8 cellular contexts compared by ENCODE assay signal in genomic region chr17:59620518-59621259, GRCh38. TPM values are rescaled to one million over a fixed set of nuclear protein-coding genes. Genes with fewer than 3 reads are reported as not detected.
DNase-seq lines count a peak whose midpoint lies in the region; ATAC-seq and TF ChIP-seq lines count a peak whose summit lies in the region.

No MANE protein-coding gene starts in this region.

- intact Hi-C loops in esophagus muscularis mucosa (cut with DNase I) = no loop called here

- peak; percentile 13 for TF ChIP-seq POLR2A in esophagus muscularis mucosa (IDR thresholded peaks at IDR 0.05; ENCODE audit: low read depth)

- H3K9me3 ChIP-seq in OCI-LY1 (ENCODE audit: low read length) (no peaks in the 10 kb centered on the region), esophagus muscularis mucosa (no peaks in the 10 kb centered on the region)

- H3F3A ChIP-seq in OCI-LY1 (ENCODE audit: insufficient read depth, low read length) = no peaks in the 10 kb centered on the region

- H3K27ac Mint-ChIP-seq in natural killer cell treated with Interleukin-12 subunit alpha and Interleukin-12 subunit beta and Interleukin-15 and Interleukin-18, amount 100 ng/mL, for 72 hours = peak overlapping the region; percentile 100

- H3K4me1 Mint-ChIP-seq in natural killer cell treated with Interleukin-12 subunit alpha and Interleukin-12 subunit beta and Interleukin-15 and Interleukin-18, amount 100 ng/mL, for 72 hours (ENCODE audit: low read depth in 2 of 2) = peaks cover 32 to 50% of the 10 kb centered on the region in 2 donors

- TF ChIP-seq CTCF in OCI-LY1 (IDR thresholded peaks at IDR 0.05; ENCODE audit: low read length) (no peak), esophagus muscularis mucosa (IDR thresholded peaks at IDR 0.05) (no peak)

- H3K4me3 Mint-ChIP-seq in natural killer cell treated with Interleukin-12 subunit alpha and Interleukin-12 subunit beta and Interleukin-15 and Interleukin-18, amount 100 ng/mL, for 72 hours = peak overlapping the region; percentile 99

- no peak for TF ChIP-seq EP300 in esophagus muscularis mucosa (IDR thresholded peaks at IDR 0.05)

- DNase-seq in AG08395 (ENCODE audit: low spot score) = peak; percentile 26
- peak; percentile 47 for DNase-seq in H4 (ENCODE audit: low spot score)
- peak; percentile 66 to 68 for DNase-seq in activated T-cell treated with anti-CD3 and anti-CD28 coated beads, Interleukin-2, amount 50 U/mL, for 48 hours
- no peak for DNase-seq in esophagus muscularis mucosa (ENCODE audit: extremely low spot score)
- peak; percentile 65 for DNase-seq in natural killer cell treated with Interleukin-12 subunit alpha and Interleukin-12 subunit beta and Interleukin-15 and Interleukin-18, amount 100 ng/mL, for 72 hours (ENCODE audit: low spot score)
- DNase-seq in superior temporal gyrus (ENCODE audit: extremely low spot score) = peak; percentile 38
- DNase-seq in hippocampal formation (lab: John Stamatoyannopoulos, UW) = no peak

- H3K36me3 Mint-ChIP-seq in natural killer cell treated with Interleukin-12 subunit alpha and Interleukin-12 subunit beta and Interleukin-15 and Interleukin-18, amount 100 ng/mL, for 72 hours = peaks cover 10% of the 10 kb centered on the region

- H3K36me3 ChIP-seq in OCI-LY1 (ENCODE audit: insufficient read depth, low read length) (peaks cover 35% of the 10 kb centered on the region), esophagus muscularis mucosa (no peaks in the 10 kb centered on the region)

- H3K4me1 ChIP-seq in OCI-LY1 (ENCODE audit: insufficient read depth, low read length, severe bottlenecking) (peaks cover 56% of the 10 kb centered on the region), esophagus muscularis mucosa (peaks cover 46 to 60% (median 58%) of the 10 kb centered on the region in 4 donors)

- peaks cover 58% of the 10 kb centered on the region for H3K79me2 ChIP-seq in OCI-LY1 (ENCODE audit: insufficient read depth, low read length)

- no peaks in the 10 kb centered on the region for H3K9me3 Mint-ChIP-seq in natural killer cell treated with Interleukin-12 subunit alpha and Interleukin-12 subunit beta and Interleukin-15 and Interleukin-18, amount 100 ng/mL, for 72 hours

- peak overlapping the region; percentile 100 for H3K9ac ChIP-seq in OCI-LY1 (ENCODE audit: low read length)

- no peaks in the 10 kb centered on the region for H3K9me2 ChIP-seq in OCI-LY1 (ENCODE audit: low read depth, low read length)

- H3K4me3 ChIP-seq in OCI-LY1 (ENCODE audit: low read depth, low read length, poor library complexity, severe bottlenecking) (peak overlapping the region; percentile 97), esophagus muscularis mucosa (peak overlapping the region; percentile 95 to 98 (median 96))

- peak overlapping the region; percentile 93 for H3K27ac ChIP-seq in OCI-LY1 (ENCODE audit: low read depth, low read length, poor library complexity, severe bottlenecking)
- H3K27ac ChIP-seq in esophagus muscularis mucosa (replicated peaks in 1 of 4) = peak overlapping the region; percentile 98 to 100 (median 99)

- H2AFZ ChIP-seq in OCI-LY1 (ENCODE audit: low read length) = no peak overlapping the region

- H3K27me3 ChIP-seq in OCI-LY1 (ENCODE audit: insufficient read depth, low read length) (no peaks in the 10 kb centered on the region), esophagus muscularis mucosa (no peaks in the 10 kb centered on the region)

- H4K20me1 ChIP-seq in OCI-LY1 (ENCODE audit: insufficient read depth, low read length) = 0 out of 2 replicates have a peak, but pooled peaks cover 7% of the 10 kb centered on the region

- H3K27me3 Mint-ChIP-seq in natural killer cell treated with Interleukin-12 subunit alpha and Interleukin-12 subunit beta and Interleukin-15 and Interleukin-18, amount 100 ng/mL, for 72 hours = no peaks in the 10 kb centered on the region

- H3K4me2 ChIP-seq in OCI-LY1 (ENCODE audit: low read length) = peak overlapping the region; percentile 73

- 1% methylated on average over 14 of the region's 14 CpGs for WGBS in esophagus muscularis mucosa

- peak in 1 of 2 donors; percentile 2 for ATAC-seq in natural killer cell treated with Interleukin-12 subunit alpha and Interleukin-12 subunit beta and Interleukin-15 and Interleukin-18, amount 100 ng/mL, for 72 hours

RNA-seq across cellular contexts. Expression of gene CLTC, which starts 1.0 kb away (rescaled TPM):
- 362 and 385 TPM in 2 replicates for total RNA-seq in H4 (2014; rRNA removed; shearing (Covaris generic))
- total RNA-seq in esophagus muscularis mucosa = 100 to 1,000 TPM; 206 to 283 (median 252) TPM
- total RNA-seq in natural killer cell treated with Interleukin-12 subunit alpha and Interleukin-12 subunit beta and Interleukin-15 and Interleukin-18, amount 100 ng/mL, for 72 hours = 100 to 1,000 TPM; 175 to 211 TPM

RNA-seq across cellular contexts. Expression of gene DHX40, which starts 55.3 kb away (rescaled TPM):
- total RNA-seq in H4 (2014; rRNA removed; shearing (Covaris generic)) = 72.0 and 75.0 TPM in 2 replicates
- total RNA-seq in esophagus muscularis mucosa = 10 to 100 TPM; 32.4 to 48.0 (median 44.3) TPM
- total RNA-seq in natural killer cell treated with Interleukin-12 subunit alpha and Interleukin-12 subunit beta and Interleukin-15 and Interleukin-18, amount 100 ng/mL, for 72 hours = 10 to 100 TPM; 13.3 to 16.5 TPM

Comparison
In these comparisons a context has a peak if more than half of its experiments do, and no peak if none do; other contexts are left out.
1. DNase-seq: peak in AG08395 (single experiment), H4 (single experiment), activated T-cell treated with anti-CD3 and anti-CD28 coated beads, Interleukin-2, amount 50 U/mL, for 48 hours (2 of 2), natural killer cell treated with Interleukin-12 subunit alpha and Interleukin-12 subunit beta and Interleukin-15 and Interleukin-18, amount 100 ng/mL, for 72 hours (single experiment) and superior temporal gyrus (single experiment); none in esophagus muscularis mucosa (single experiment) and hippocampal formation (0 of 2).